Comparison of ENCODE assay signal across 12 cellular contexts in the genomic region with DNA sequence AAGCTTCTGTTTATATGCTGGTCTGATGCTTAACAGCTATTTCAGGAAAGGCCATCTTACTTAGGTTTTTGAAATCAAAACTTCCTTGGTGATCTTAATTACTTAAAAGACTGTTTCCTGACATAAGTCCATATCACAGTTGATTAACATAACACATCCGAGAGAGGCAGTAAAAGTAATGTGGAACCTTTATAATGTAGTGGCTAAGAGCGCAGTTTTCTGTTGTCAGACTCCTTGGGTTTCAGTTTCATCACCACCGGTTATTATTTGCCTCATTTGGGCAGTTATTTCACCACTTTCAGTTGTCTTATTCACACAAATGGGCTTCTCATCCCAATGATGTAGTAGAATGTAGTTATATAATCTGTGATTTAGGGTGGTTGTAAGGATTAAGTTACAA. TPM values are rescaled to one million over a fixed set of nuclear protein-coding genes. Genes with fewer than 3 reads are reported as not detected.
DNase-seq lines count a peak whose midpoint lies in the region; ATAC-seq and TF ChIP-seq lines count a peak whose summit lies in the region.
"Had no signal": no experiment of that assay in that cellular context is flagged by ENCODE, and none has a peak within 500 bp of the region (broad histone marks: within the 10 kb centered on the region; RNA-seq: fewer than 3 reads in every experiment).

No MANE protein-coding gene starts in this region.

- peak overlapping the region; percentile 28; the same call in 1 of the 2 replicates for H3K4me2 ChIP-seq in MM.1S (ENCODE audit: low read depth, low read length)

- H3K4me3 ChIP-seq in A673 (ENCODE audit: low read depth, low read length, poor library complexity, severe bottlenecking) (peak overlapping the region; percentile 32), MM.1S (ENCODE audit: low read length) (no peak overlapping the region)

- no peak overlapping the region for H2AFZ ChIP-seq in MM.1S (ENCODE audit: low read length)
- H2AFZ ChIP-seq: parathyroid adenoma had no signal

- DNase-seq in A673 (ENCODE audit: low spot score) (peak; percentile 87), MM.1S (peak; percentile 61), cortex of kidney (lab: John Stamatoyannopoulos, UW) (no peak), NCI-H1092 treated with DMSO at 0.1 percent for 48 hours (lab: John Stamatoyannopoulos, UW) (no peak), NCI-H1105 treated with DMSO at 0.1 percent for 48 hours (lab: John Stamatoyannopoulos, UW) (no peak)
- DNase-seq in NK-92 treated with Interleukin-12 subunit alpha and Interleukin-12 subunit beta, amount 100 ng/mL, for 24 hours (lab: John Stamatoyannopoulos, UW): no peak
- DNase-seq: hypothalamus, NCI-H226 had no signal

- intact Hi-C loops in A673 (cut with micrococcal nuclease; ENCODE audit: unreplicated experiment): no loop called here

- ATAC-seq in GM18909 (IDR thresholded peaks at IDR 0.05; ENCODE audit: poor library complexity, unreplicated experiment) (peak; percentile 76), HG02763 (IDR thresholded peaks at IDR 0.05; ENCODE audit: unreplicated experiment) (peak; percentile 82)
- ATAC-seq: WTC11 had no signal

- H4K20me1 ChIP-seq in MM.1S (ENCODE audit: insufficient read depth, low read length): peaks cover 8% of the 10 kb centered on the region; the same call in 1 of the 2 replicates

- H3K27ac ChIP-seq in A673 (ENCODE audit: low read depth, low read length, poor library complexity, severe bottlenecking): peak overlapping the region; percentile 89
- no peak overlapping the region for H3K27ac ChIP-seq in MM.1S (ENCODE audit: low read length)
- H3K27ac ChIP-seq: parathyroid adenoma had no signal

- peaks cover 41% of the 10 kb centered on the region for H3K79me2 ChIP-seq in MM.1S (ENCODE audit: low read length)

- no peaks in the 10 kb centered on the region for H3K27me3 ChIP-seq in A673 (replicated peaks; ENCODE audit: insufficient read depth, low read depth, low read length, poor library complexity)
- H3K27me3 ChIP-seq in MM.1S (replicated peaks; ENCODE audit: insufficient read depth, low read length): no peaks in the 10 kb centered on the region

- H3K9me2 ChIP-seq in MM.1S (replicated peaks; ENCODE audit: insufficient read depth, low read length): no peaks in the 10 kb centered on the region

- BruUV-seq in A673 (replicated peaks; lab: Mats Ljungman, UMichigan): no TSS peak

- no peaks in the 10 kb centered on the region for H3K9me3 ChIP-seq in A673 (ENCODE audit: low read depth, low read length, poor library complexity, severe bottlenecking)
- no peaks in the 10 kb centered on the region for H3K9me3 ChIP-seq in MM.1S (replicated peaks; ENCODE audit: insufficient read depth, low read length)

- no peak overlapping the region for H3K9ac ChIP-seq in MM.1S (ENCODE audit: low read length)
- H3K9ac ChIP-seq: parathyroid adenoma had no signal

- H3K4me1 ChIP-seq in A673 (ENCODE audit: insufficient read depth, low read length, poor library complexity, severe bottlenecking) (peaks cover 83% of the 10 kb centered on the region), MM.1S (ENCODE audit: low read length) (peaks cover 10% of the 10 kb centered on the region; the same call in 1 of the 2 replicates)

- peaks cover 8% of the 10 kb centered on the region; the same call in 1 of the 2 replicates for H3F3A ChIP-seq in MM.1S (ENCODE audit: insufficient read depth, low read length)

- TF ChIP-seq CTCF in A673 (conservative IDR thresholded peaks at IDR 0.05; ENCODE audit: low read depth, low read length) (no peak), MM.1S (IDR thresholded peaks at IDR 0.05; ENCODE audit: low read length) (no peak)

- CTCF ChIA-PET in A673 (lab: Charles Lee): interaction anchor here (1.0 kb wide), 1 partner anchor 90 kb away, joined by 3 read pairs; no protein-coding TSS in a partner anchor

- POLR2A ChIA-PET in A673 (lab: Charles Lee; ENCODE audit: low non-redundant PET): no interaction called here

- peaks cover 9% of the 10 kb centered on the region for H3K36me3 ChIP-seq in A673 (ENCODE audit: insufficient read depth, low read length, poor library complexity, severe bottlenecking)
- no peaks in the 10 kb centered on the region for H3K36me3 ChIP-seq in MM.1S (replicated peaks; ENCODE audit: insufficient read depth, low read length)

RNA-seq across cellular contexts. Expression of a gene that starts 30.9 kb away (rescaled TPM):
- total RNA-seq in A673 (2021): 138 and 160 TPM in 2 replicates

Comparison
In these comparisons a context has a peak if more than half of its experiments do, and no peak if none do; other contexts are left out.
1. DNase-seq: peak in A673 (single experiment) and MM.1S (single experiment); none in cortex of kidney (single experiment), NCI-H1092 treated with DMSO at 0.1 percent for 48 hours (single experiment), NCI-H1105 treated with DMSO at 0.1 percent for 48 hours (single experiment) and NK-92 treated with Interleukin-12 subunit alpha and Interleukin-12 subunit beta, amount 100 ng/mL, for 24 hours (single experiment).